Comparison of ENCODE assay signal across 8 cellular contexts in genomic region chrX:154761977-154762528, GRCh38. TPM values are rescaled to one million over a fixed set of nuclear protein-coding genes. Genes with fewer than 3 reads are reported as not detected.
DNase-seq lines count a peak whose midpoint lies in the region; ATAC-seq and TF ChIP-seq lines count a peak whose summit lies in the region.

No MANE protein-coding gene starts in this region.

- H3K36me3 ChIP-seq in DOHH2 (ENCODE audit: control insufficient read depth, low read length), result peaks cover 36% of the 10 kb centered on the region
- no peaks in the 10 kb centered on the region for H3K36me3 ChIP-seq in body of pancreas (replicated peaks in 1 of 2; ENCODE audit: insufficient read depth in 1 of 2, low read depth in 2 of 2)
- H3K36me3 ChIP-seq in mesendoderm (ENCODE audit: control insufficient read depth, insufficient read depth, low read length), result peaks cover 15% of the 10 kb centered on the region

- WGBS in body of pancreas, 2 donors, result 2% methylated on average over 10 of the region's 10 CpGs
- no CpG with 5 or more reads among the region's 10 CpGs for WGBS in mesendoderm (ENCODE audit: extremely low coverage, insufficient coverage, low lambda C conversion rate)

- H3K23ac ChIP-seq in mesendoderm (ENCODE audit: low read length), result peak overlapping the region; percentile 66

- peak overlapping the region; percentile 89 for H3K56ac ChIP-seq in mesendoderm (ENCODE audit: low read length)

- peak overlapping the region; percentile 13 for H4K8ac ChIP-seq in mesendoderm (ENCODE audit: low read depth, low read length)

- peak overlapping the region; percentile 85 for H3K27ac ChIP-seq in DOHH2 (ENCODE audit: low read depth, low read length)
- peak overlapping the region; percentile 41 to 84 (median 76) for H3K27ac ChIP-seq in body of pancreas
- peak overlapping the region; percentile 76 for H3K27ac ChIP-seq in mesendoderm (ENCODE audit: low read depth, low read length)

- H3K79me2 ChIP-seq in DOHH2 (ENCODE audit: control insufficient read depth, low read length) (peaks cover 44% of the 10 kb centered on the region), mesendoderm (ENCODE audit: control insufficient read depth, insufficient read depth, low read length) (peaks cover 26% of the 10 kb centered on the region)

- peaks cover 21% of the 10 kb centered on the region for H3K4me1 ChIP-seq in DOHH2 (ENCODE audit: control insufficient read depth, low read length)
- peaks cover 9% of the 10 kb centered on the region for H3K4me1 ChIP-seq in body of pancreas
- H3K4me1 ChIP-seq in mesendoderm (ENCODE audit: control insufficient read depth, low read depth, low read length), result no peaks in the 10 kb centered on the region

- no peaks in the 10 kb centered on the region for H3K9me2 ChIP-seq in DOHH2 (replicated peaks; ENCODE audit: control insufficient read depth, low read length)

- H4K20me1 ChIP-seq in DOHH2 (ENCODE audit: control insufficient read depth, insufficient read depth, low read depth, low read length), result peaks cover 2% of the 10 kb centered on the region; the same call in 1 of the 2 replicates

- intact Hi-C loops in body of pancreas (cut with DNase I), result no loop called here
- intact Hi-C loops in sciatic nerve (cut with DNase I), result no loop called here

- ATAC-seq in body of pancreas (no peak), GM19455 (IDR thresholded peaks at IDR 0.05; ENCODE audit: unreplicated experiment) (no peak), sciatic nerve (no peak)

- H3K18ac ChIP-seq in mesendoderm (ENCODE audit: low read length), result peak overlapping the region; percentile 84

- no peak overlapping the region for H2BK15ac ChIP-seq in mesendoderm (replicated peaks; ENCODE audit: low read depth)

- H2BK120ac ChIP-seq in mesendoderm (ENCODE audit: low read depth, low read length), result no peak overlapping the region

- no peaks in the 10 kb centered on the region for H3F3A ChIP-seq in DOHH2 (ENCODE audit: control insufficient read depth, insufficient read depth)

- H3K27me3 ChIP-seq in DOHH2 (ENCODE audit: control insufficient read depth, low read length) (no peaks in the 10 kb centered on the region), body of pancreas (no peaks in the 10 kb centered on the region), mesendoderm (ENCODE audit: insufficient read depth, low read length, poor library complexity) (no peaks in the 10 kb centered on the region)

- peak in 1 of 3 donors; percentile 31 for TF ChIP-seq POLR2A in body of pancreas (IDR thresholded peaks at IDR 0.05)

- DNase-seq in NCI-H1694 treated with DMSO at 0.1 percent for 48 hours (lab: John Stamatoyannopoulos, UW) (peak; percentile 51), body of pancreas (peak; percentile 18 to 46 (median 22)), mesendoderm (peak; percentile 22), sciatic nerve (ENCODE audit: low spot score) (no peak), retina (no peak), SKM-1 treated with dmso at 0.1 percent for 144 hours (lab: John Stamatoyannopoulos, UW; ENCODE audit: unreplicated experiment) (no peak)

- H3K4me2 ChIP-seq in DOHH2 (ENCODE audit: low read length), result peak overlapping the region; percentile 81
- peak overlapping the region; percentile 73 for H3K4me2 ChIP-seq in mesendoderm (ENCODE audit: low read length)

- H3K9ac ChIP-seq in mesendoderm (ENCODE audit: low read length), result peak overlapping the region; percentile 85

- H4K5ac ChIP-seq in mesendoderm (ENCODE audit: low read length), result no peak overlapping the region

- H3K79me1 ChIP-seq in mesendoderm (ENCODE audit: low read length), result no peaks in the 10 kb centered on the region

- no peak overlapping the region for H3K4ac ChIP-seq in mesendoderm (ENCODE audit: low read depth, low read length)

- peak overlapping the region; percentile 93 for H2BK5ac ChIP-seq in mesendoderm (ENCODE audit: low read length)

- H3K4me3 ChIP-seq in DOHH2 (ENCODE audit: low read length) (peak overlapping the region; percentile 72), body of pancreas (no peak overlapping the region), mesendoderm (ENCODE audit: low read length) (peak overlapping the region; percentile 40)

- no peaks in the 10 kb centered on the region for H3K9me3 ChIP-seq in DOHH2 (ENCODE audit: control insufficient read depth, insufficient read depth, low read length)
- no peaks in the 10 kb centered on the region for H3K9me3 ChIP-seq in body of pancreas

- no peak for TF ChIP-seq CTCF in DOHH2 (IDR thresholded peaks at IDR 0.05; ENCODE audit: low read depth, low read length, poor library complexity, severe bottlenecking)
- TF ChIP-seq CTCF in body of pancreas (IDR thresholded peaks at IDR 0.05), result no peak

- H2AK5ac ChIP-seq in mesendoderm (ENCODE audit: low read length), result no peak overlapping the region

RNA-seq across cellular contexts. Expression of gene DKC1, which starts 0.6 kb away (rescaled TPM):
- total RNA-seq in body of pancreas (10 to 100 TPM; 17.9 to 26.0 TPM), sciatic nerve (27.9 TPM)
- 191 TPM for polyA plus RNA-seq in mesendoderm (2013, experiment 1 of 2)
- 182 TPM for polyA plus RNA-seq in mesendoderm (2013, experiment 2 of 2)

RNA-seq across cellular contexts. Expression of gene GAB3, which starts 11.2 kb away (rescaled TPM):
- total RNA-seq in body of pancreas (1 to 10 TPM in 1 of 2 donors, under 1 TPM in 1; 0.66 to 3.4 TPM), sciatic nerve (7.6 TPM)
- 0.29 TPM for polyA plus RNA-seq in mesendoderm (2013, experiment 1 of 2)
- polyA plus RNA-seq in mesendoderm (2013, experiment 2 of 2), result 0.25 TPM

RNA-seq across cellular contexts. Expression of gene MPP1, which starts 43.2 kb away (rescaled TPM):
- total RNA-seq in body of pancreas (10 to 100 TPM; 24.9 to 31.6 TPM), sciatic nerve (52.0 TPM)
- 15.1 TPM for polyA plus RNA-seq in mesendoderm (2013, experiment 1 of 2)
- 15.6 TPM for polyA plus RNA-seq in mesendoderm (2013, experiment 2 of 2)

Comparison
In these comparisons a context has a peak if more than half of its experiments do, and no peak if none do; other contexts are left out.
1. H3K4me3 ChIP-seq: peak in DOHH2 (single experiment) and mesendoderm (single experiment); none in body of pancreas (0 of 2).
2. DNase-seq: peak in NCI-H1694 treated with DMSO at 0.1 percent for 48 hours (single experiment), body of pancreas (4 of 4) and mesendoderm (single experiment); none in sciatic nerve (single experiment), retina (single experiment) and SKM-1 treated with dmso at 0.1 percent for 144 hours (single experiment).
3. Peak in every context shown above with its lines, with median percentiles within 50 percentile points of each other: H3K27ac ChIP-seq.